In genomic region chr2:736939-737338, GRCh38 we compare ENCODE assay signal across 3 cellular contexts.
TF ChIP-seq lines count a peak whose summit lies in the region.

No MANE protein-coding gene starts in this region.

TF ChIP-seq in HepG2, 621 proteins besides CTCF, POLR2A, EP300 and RAD21:
- TF ChIP-seq ZNF24 (IDR thresholded peaks at IDR 0.05) (no peak), MAFK (conservative IDR thresholded peaks at IDR 0.05 in 1 of 2, IDR thresholded peaks at IDR 0.05 in 1 of 2; ENCODE audit: low read length in 2 of 2) (peak; percentile 38 to 74; a peak in 3 of 4 replicates), MAFF (IDR thresholded peaks at IDR 0.05; ENCODE audit: low read depth, low read length) (peak; percentile 56; the same call in 1 of the 2 replicates), SMAD1 (CRISPR knock-in tag; IDR thresholded peaks at IDR 0.05; ENCODE audit: borderline replicate concordance, low read depth) (no peak), DNMT1 (CRISPR knock-in tag; IDR thresholded peaks at IDR 0.05) (no peak)

TF ChIP-seq in IMR-90, 13 proteins besides CTCF, POLR2A, EP300 and RAD21:
- TF ChIP-seq MAFK (IDR thresholded peaks at IDR 0.05; ENCODE audit: low read depth, low read length) (peak; percentile 46; the same call in 1 of the 2 replicates), FOS (IDR thresholded peaks at IDR 0.05; ENCODE audit: low read depth, low read length) (no peak)

TF ChIP-seq in K562, 482 proteins besides CTCF, POLR2A, EP300 and RAD21:
- TF ChIP-seq C11orf30 (IDR thresholded peaks at IDR 0.05; ENCODE audit: low read depth) (peak; percentile 62), ZNF3 (CRISPR knock-in tag; IDR thresholded peaks at IDR 0.05) (no peak), ZFPM2 (CRISPR knock-in tag; IDR thresholded peaks at IDR 0.05) (no peak), ZNF217 (CRISPR knock-in tag; IDR thresholded peaks at IDR 0.05) (no peak), NCOR1 (IDR thresholded peaks at IDR 0.05) (no peak), THAP7 (CRISPR knock-in tag; IDR thresholded peaks at IDR 0.05) (no peak), ZNF316 (IDR thresholded peaks at IDR 0.05) (peak; percentile 89), MAFF (IDR thresholded peaks at IDR 0.05; ENCODE audit: low read length) (peak; percentile 5; the same call in 1 of the 2 replicates), FOXA1 (IDR thresholded peaks at IDR 0.05; ENCODE audit: borderline replicate concordance) (no peak), XRCC3 (IDR thresholded peaks at IDR 0.05) (no peak), HOXB6 (CRISPR knock-in tag; IDR thresholded peaks at IDR 0.05; ENCODE audit: borderline replicate concordance) (no peak), MAFG (tag; conservative IDR thresholded peaks at IDR 0.05) (peak; percentile 60; the same call in 1 of the 2 replicates)
- TF ChIP-seq, protein P1, sequence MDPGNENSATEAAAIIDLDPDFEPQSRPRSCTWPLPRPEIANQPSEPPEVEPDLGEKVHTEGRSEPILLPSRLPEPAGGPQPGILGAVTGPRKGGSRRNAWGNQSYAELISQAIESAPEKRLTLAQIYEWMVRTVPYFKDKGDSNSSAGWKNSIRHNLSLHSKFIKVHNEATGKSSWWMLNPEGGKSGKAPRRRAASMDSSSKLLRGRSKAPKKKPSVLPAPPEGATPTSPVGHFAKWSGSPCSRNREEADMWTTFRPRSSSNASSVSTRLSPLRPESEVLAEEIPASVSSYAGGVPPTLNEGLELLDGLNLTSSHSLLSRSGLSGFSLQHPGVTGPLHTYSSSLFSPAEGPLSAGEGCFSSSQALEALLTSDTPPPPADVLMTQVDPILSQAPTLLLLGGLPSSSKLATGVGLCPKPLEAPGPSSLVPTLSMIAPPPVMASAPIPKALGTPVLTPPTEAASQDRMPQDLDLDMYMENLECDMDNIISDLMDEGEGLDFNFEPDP (CRISPR knock-in tag; IDR thresholded peaks at IDR 0.05), result no peak
- TF ChIP-seq, protein P2, sequence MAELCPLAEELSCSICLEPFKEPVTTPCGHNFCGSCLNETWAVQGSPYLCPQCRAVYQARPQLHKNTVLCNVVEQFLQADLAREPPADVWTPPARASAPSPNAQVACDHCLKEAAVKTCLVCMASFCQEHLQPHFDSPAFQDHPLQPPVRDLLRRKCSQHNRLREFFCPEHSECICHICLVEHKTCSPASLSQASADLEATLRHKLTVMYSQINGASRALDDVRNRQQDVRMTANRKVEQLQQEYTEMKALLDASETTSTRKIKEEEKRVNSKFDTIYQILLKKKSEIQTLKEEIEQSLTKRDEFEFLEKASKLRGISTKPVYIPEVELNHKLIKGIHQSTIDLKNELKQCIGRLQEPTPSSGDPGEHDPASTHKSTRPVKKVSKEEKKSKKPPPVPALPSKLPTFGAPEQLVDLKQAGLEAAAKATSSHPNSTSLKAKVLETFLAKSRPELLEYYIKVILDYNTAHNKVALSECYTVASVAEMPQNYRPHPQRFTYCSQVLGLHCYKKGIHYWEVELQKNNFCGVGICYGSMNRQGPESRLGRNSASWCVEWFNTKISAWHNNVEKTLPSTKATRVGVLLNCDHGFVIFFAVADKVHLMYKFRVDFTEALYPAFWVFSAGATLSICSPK (IDR thresholded peaks at IDR 0.05; ENCODE audit: borderline replicate concordance), result no peak
